ENCODE assay signal across 30 cellular contexts in genomic region chr11:92376680-92377079, GRCh38.
"Had no signal": no experiment of that assay in that cellular context is flagged by ENCODE, and none has a peak within 500 bp of the region (broad histone marks: within the 10 kb centered on the region; RNA-seq: fewer than 3 reads in every experiment).

No MANE protein-coding gene starts in this region.

- H3K4me3 ChIP-seq: ascending aorta, body of pancreas, SJCRH30 had no signal

- H3K4me1 ChIP-seq: body of pancreas had no signal

- H3K27ac ChIP-seq: ascending aorta, SJCRH30, VCaP had no signal

- H3K9me3 ChIP-seq: ascending aorta, body of pancreas, SJCRH30 had no signal

- H3K4me1 Mint-ChIP-seq: activated B cell treated with CpG ODN at 0.5 μM for 24 hours; activated naive CD4-positive, alpha-beta T cell treated with anti-CD3 and anti-CD28 coated beads, Interleukin-2, amount 10 ng/mL, durations not matched to agents 7 days and 5 days; activated naive CD8-positive, alpha-beta T cell treated with anti-CD3 and anti-CD28 coated beads, Interleukin-2, amount 10 ng/mL, durations not matched to agents 7 days and 5 days had no signal

- H3K36me3 Mint-ChIP-seq: activated CD4-positive, alpha-beta memory T cell treated with anti-CD3 and anti-CD28 coated beads for 36 hours; activated naive CD4-positive, alpha-beta T cell treated with anti-CD3 and anti-CD28 coated beads, Interleukin-2, amount 10 ng/mL, durations not matched to agents 7 days and 5 days; activated naive CD8-positive, alpha-beta T cell treated with anti-CD3 and anti-CD28 coated beads, Interleukin-2, amount 10 ng/mL, durations not matched to agents 7 days and 5 days had no signal

- DNase-seq: activated B cell treated with CpG ODN at 0.5 μM for 24 hours; activated CD4-positive, alpha-beta memory T cell treated with anti-CD3 and anti-CD28 coated beads for 36 hours; activated CD4-positive, alpha-beta T cell treated with anti-CD3 and anti-CD28 coated beads for 4 hours; activated CD4-positive, alpha-beta T cell treated with anti-CD3 and anti-CD28 coated beads, Interleukin-2, amount 50 U/mL, for 1 hour; activated CD4-positive, CD25-positive, alpha-beta regulatory T cell treated with anti-CD3 and anti-CD28 coated beads, Interleukin-2, amount 50 U/mL, for 72 hours; activated CD8-positive, alpha-beta memory T cell treated with anti-CD3 and anti-CD28 coated beads, Interleukin-2, amount 50 U/mL, for 4 hours; activated naive CD4-positive, alpha-beta T cell treated with anti-CD3 and anti-CD28 coated beads, Interleukin-2, amount 10 ng/mL, durations not matched to agents 7 days and 5 days; activated naive CD8-positive, alpha-beta T cell treated with anti-CD3 and anti-CD28 coated beads, Interleukin-2, amount 10 ng/mL, durations not matched to agents 7 days and 5 days; activated T-cell treated with anti-CD3 and anti-CD28 coated beads for 4 hours; activated T-cell treated with anti-CD3 and anti-CD28 coated beads, Interleukin-2, amount 50 U/mL, for 4 hours; amygdala; body of pancreas; central memory CD4-positive, alpha-beta T cell; Karpas-422; NCI-H1105; NCI-H1436; NCI-H1694 treated with DMSO at 0.1 percent for 48 hours; NCI-H2029; NCI-H345; NCI-H524 treated with DMSO at 0.1 percent for 48 hours; SHP77; SW 1271; T-helper 1 cell; T-helper 2 cell; T-helper 9 cell had no signal

- H3K27me3 Mint-ChIP-seq: activated B cell treated with CpG ODN at 0.5 μM for 24 hours; activated CD4-positive, alpha-beta memory T cell treated with anti-CD3 and anti-CD28 coated beads for 36 hours; activated naive CD4-positive, alpha-beta T cell treated with anti-CD3 and anti-CD28 coated beads, Interleukin-2, amount 10 ng/mL, durations not matched to agents 7 days and 5 days; activated naive CD8-positive, alpha-beta T cell treated with anti-CD3 and anti-CD28 coated beads, Interleukin-2, amount 10 ng/mL, durations not matched to agents 7 days and 5 days had no signal

- H3K27me3 ChIP-seq: ascending aorta, body of pancreas, SJCRH30 had no signal

- H3K27ac Mint-ChIP-seq: activated B cell treated with CpG ODN at 0.5 μM for 24 hours; activated CD4-positive, alpha-beta memory T cell treated with anti-CD3 and anti-CD28 coated beads for 36 hours; activated naive CD4-positive, alpha-beta T cell treated with anti-CD3 and anti-CD28 coated beads, Interleukin-2, amount 10 ng/mL, durations not matched to agents 7 days and 5 days; activated naive CD8-positive, alpha-beta T cell treated with anti-CD3 and anti-CD28 coated beads, Interleukin-2, amount 10 ng/mL, durations not matched to agents 7 days and 5 days; activated T-helper 1 cell treated with anti-CD3 and anti-CD28 coated beads, Interleukin-12 subunit alpha, Interleukin-12 subunit beta, Interleukin-2, Interleukin-4 antibody, amounts not matched to agents 30 ng/mL and 10 ng/mL and 1 ng/mL, durations not matched to agents 14 hours and 24 hours and 36 hours had no signal

- H3K36me3 ChIP-seq: ascending aorta, SJCRH30 had no signal

- H3K9me3 Mint-ChIP-seq: activated B cell treated with CpG ODN at 0.5 μM for 24 hours; activated CD4-positive, alpha-beta memory T cell treated with anti-CD3 and anti-CD28 coated beads for 36 hours; activated naive CD8-positive, alpha-beta T cell treated with anti-CD3 and anti-CD28 coated beads, Interleukin-2, amount 10 ng/mL, durations not matched to agents 7 days and 5 days; activated T-cell treated with anti-CD3 and anti-CD28 coated beads, Interleukin-2, amount 50 U/mL, for 4 hours; activated T-helper 1 cell treated with anti-CD3 and anti-CD28 coated beads, Interleukin-12 subunit alpha, Interleukin-12 subunit beta, Interleukin-2, Interleukin-4 antibody, amounts not matched to agents 30 ng/mL and 10 ng/mL and 1 ng/mL, durations not matched to agents 14 hours and 24 hours and 36 hours had no signal

- H3K4me3 Mint-ChIP-seq: activated B cell treated with CpG ODN at 0.5 μM for 24 hours; activated CD4-positive, alpha-beta memory T cell treated with anti-CD3 and anti-CD28 coated beads for 36 hours; activated naive CD4-positive, alpha-beta T cell treated with anti-CD3 and anti-CD28 coated beads, Interleukin-2, amount 10 ng/mL, durations not matched to agents 7 days and 5 days; activated naive CD8-positive, alpha-beta T cell treated with anti-CD3 and anti-CD28 coated beads, Interleukin-2, amount 10 ng/mL, durations not matched to agents 7 days and 5 days; activated T-cell treated with anti-CD3 and anti-CD28 coated beads, Interleukin-2, amount 50 U/mL, for 4 hours; activated T-helper 1 cell treated with anti-CD3 and anti-CD28 coated beads, Interleukin-12 subunit alpha, Interleukin-12 subunit beta, Interleukin-2, Interleukin-4 antibody, amounts not matched to agents 30 ng/mL and 10 ng/mL and 1 ng/mL, durations not matched to agents 14 hours and 24 hours and 36 hours had no signal

- ATAC-seq: activated T-cell treated with anti-CD3 and anti-CD28 coated beads, Interleukin-2, amount 50 U/mL, for 4 hours; Panc1 had no signal
